ENCODE assay signal across 20 cellular contexts in genomic region chr4:183205193-183205592, GRCh38.
"Had no signal": no experiment of that assay in that cellular context is flagged by ENCODE, and none has a peak within 500 bp of the region (broad histone marks: within the 10 kb centered on the region; RNA-seq: fewer than 3 reads in every experiment).

No MANE protein-coding gene starts in this region.

- FAIRE-seq: keratinocyte had no signal

- H3K27ac ChIP-seq: colonic mucosa, esophagus squamous epithelium, foreskin keratinocyte, neutrophil, psoas muscle, testis, transverse colon had no signal

- H3K4me1 ChIP-seq: colonic mucosa, psoas muscle, testis, transverse colon had no signal

- DNase-seq: colonic mucosa; dermis blood vessel endothelial cell; esophagus squamous epithelium; foreskin keratinocyte; immature natural killer cell; left ventricle myocardium superior; mammary epithelial cell; naive thymus-derived CD4-positive, alpha-beta T cell; nephron progenitor cell; psoas muscle; retina; stimulated activated CD4-positive, alpha-beta T cell treated with anti-CD3 and anti-CD28 coated beads, Interleukin-2, amount 100 ng/mL, for 24 hours; stimulated activated CD4-positive, alpha-beta T cell treated with anti-CD3 and anti-CD28 coated beads, Interleukin-4, amount 100 ng/mL, for 4 hours; stimulated activated naive B cell treated with anti-CD40 and anti-IgM and Interleukin-4, amounts not matched to agents 10 μg/mL and 1 μg/mL and 100 μg/mL, for 72 hours; stimulated activated naive CD8-positive, alpha-beta T cell treated with anti-CD3 and anti-CD28 coated beads, Interleukin-15, amount 100 ng/mL, for 72 hours; testis; transverse colon had no signal

- H3K9me3 ChIP-seq: colonic mucosa, esophagus squamous epithelium, neutrophil, psoas muscle, testis, transverse colon had no signal

- H3K36me3 ChIP-seq: colonic mucosa, neutrophil, transverse colon had no signal

- H3K27me3 ChIP-seq: colonic mucosa, esophagus squamous epithelium, foreskin keratinocyte, neutrophil, testis, transverse colon had no signal

- H3K4me3 ChIP-seq: colonic mucosa, esophagus squamous epithelium, psoas muscle, testis, transverse colon had no signal

- ATAC-seq: foreskin keratinocyte; naive thymus-derived CD4-positive, alpha-beta T cell; psoas muscle; sciatic nerve; stimulated activated naive B cell treated with anti-CD40 and anti-IgM and Interleukin-4, amounts not matched to agents 10 μg/mL and 1 μg/mL and 100 μg/mL, for 72 hours; stimulated activated naive CD8-positive, alpha-beta T cell treated with anti-CD3 and anti-CD28 coated beads, Interleukin-15, amount 100 ng/mL, for 72 hours had no signal
